31 cellular contexts compared by ENCODE assay signal in the genomic region with DNA sequence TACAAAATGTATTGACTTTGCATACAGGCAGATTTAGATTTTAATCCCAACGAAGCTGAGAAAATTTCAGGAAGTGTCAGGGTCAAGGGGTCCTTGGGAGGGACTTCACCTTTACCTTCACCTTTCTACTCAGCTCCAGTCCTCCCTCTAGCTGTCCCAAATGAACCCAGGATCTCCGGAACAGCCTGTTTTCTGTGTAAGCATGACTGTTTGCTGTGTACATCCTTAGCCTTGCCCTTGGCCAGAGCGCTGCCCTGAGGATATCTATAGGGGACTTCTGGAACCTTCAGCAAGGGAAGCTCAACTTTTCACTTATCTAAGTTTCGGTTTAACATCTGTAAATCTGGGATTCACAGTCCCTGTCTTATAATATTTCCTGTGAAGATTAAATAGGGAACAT.
"Had no signal": no experiment of that assay in that cellular context is flagged by ENCODE, and none has a peak within 500 bp of the region (broad histone marks: within the 10 kb centered on the region; RNA-seq: fewer than 3 reads in every experiment).

No MANE protein-coding gene starts in this region.

- H3K27ac Mint-ChIP-seq: activated B cell treated with CpG ODN at 0.5 μM for 24 hours; activated CD4-positive, alpha-beta memory T cell treated with anti-CD3 and anti-CD28 coated beads, Interleukin-2, amount 10 ng/mL, durations not matched to agents 7 days and 5 days; activated CD8-positive, alpha-beta memory T cell treated with anti-CD3 and anti-CD28 coated beads, Interleukin-2, amount 10 ng/mL, durations not matched to agents 7 days and 5 days; activated naive CD8-positive, alpha-beta T cell treated with anti-CD3 and anti-CD28 coated beads for 36 hours had no signal

- DNase-seq: activated B cell treated with CpG ODN at 0.5 μM for 24 hours; activated CD4-positive, alpha-beta memory T cell treated with anti-CD3 and anti-CD28 coated beads, Interleukin-2, amount 10 ng/mL, durations not matched to agents 7 days and 5 days; activated CD4-positive, alpha-beta T cell treated with anti-CD3 and anti-CD28 coated beads for 1 hour; activated CD4-positive, alpha-beta T cell treated with anti-CD3 and anti-CD28 coated beads for 48 hours; activated CD8-positive, alpha-beta memory T cell treated with anti-CD3 and anti-CD28 coated beads for 24 hours; activated CD8-positive, alpha-beta memory T cell treated with anti-CD3 and anti-CD28 coated beads, Interleukin-2, amount 10 ng/mL, durations not matched to agents 7 days and 5 days; activated CD8-positive, alpha-beta memory T cell treated with anti-CD3 and anti-CD28 coated beads, Interleukin-2, amount 50 U/mL, for 48 hours; activated effector memory CD4-positive, alpha-beta T cell treated with Interleukin-2 at 50 U/mL for 16 hours; activated naive CD4-positive, alpha-beta T cell; activated naive CD4-positive, alpha-beta T cell treated with anti-CD3 and anti-CD28 coated beads, Interleukin-2, amount 50 U/mL, for 16 hours; activated naive CD8-positive, alpha-beta T cell treated with anti-CD3 and anti-CD28 coated beads for 36 hours; activated T-cell treated with anti-CD3 and anti-CD28 coated beads, Interleukin-2, amount 50 U/mL, for 48 hours; amniotic stem cell; aorta; brain microvascular endothelial cell; central memory CD4-positive, alpha-beta T cell; MM.1S; NCI-H1092; NCI-H1436 treated with DMSO at 0.1 percent for 48 hours; NCI-H1694 treated with DMSO at 0.1 percent for 48 hours; NCI-H2029; NCI-H345; NCI-H510A; NCI-H526; NCI-H748 treated with DMSO at 0.1 percent for 48 hours; NK-92 treated with Interleukin-12 subunit alpha and Interleukin-12 subunit beta, amount 100 ng/mL, for 24 hours; Right ventricle myocardium superior; SW 1271; T-helper 1 cell; T-helper 9 cell had no signal

- H3K9me3 Mint-ChIP-seq: activated B cell treated with CpG ODN at 0.5 μM for 24 hours; activated naive CD8-positive, alpha-beta T cell treated with anti-CD3 and anti-CD28 coated beads for 36 hours had no signal

- ATAC-seq: activated CD8-positive, alpha-beta memory T cell treated with anti-CD3 and anti-CD28 coated beads, Interleukin-2, amount 10 ng/mL, durations not matched to agents 7 days and 5 days had no signal

- H3K27me3 Mint-ChIP-seq: activated B cell treated with CpG ODN at 0.5 μM for 24 hours; activated CD4-positive, alpha-beta memory T cell treated with anti-CD3 and anti-CD28 coated beads, Interleukin-2, amount 10 ng/mL, durations not matched to agents 7 days and 5 days; activated CD8-positive, alpha-beta memory T cell treated with anti-CD3 and anti-CD28 coated beads, Interleukin-2, amount 10 ng/mL, durations not matched to agents 7 days and 5 days; activated naive CD8-positive, alpha-beta T cell treated with anti-CD3 and anti-CD28 coated beads for 36 hours had no signal

- H3K27ac ChIP-seq: brain microvascular endothelial cell, VCaP had no signal

- H3K4me1 Mint-ChIP-seq: activated B cell treated with CpG ODN at 0.5 μM for 24 hours; activated CD4-positive, alpha-beta memory T cell treated with anti-CD3 and anti-CD28 coated beads, Interleukin-2, amount 10 ng/mL, durations not matched to agents 7 days and 5 days; activated CD8-positive, alpha-beta memory T cell treated with anti-CD3 and anti-CD28 coated beads, Interleukin-2, amount 10 ng/mL, durations not matched to agents 7 days and 5 days; activated naive CD8-positive, alpha-beta T cell treated with anti-CD3 and anti-CD28 coated beads for 36 hours had no signal

- H3K4me3 Mint-ChIP-seq: activated B cell treated with CpG ODN at 0.5 μM for 24 hours; activated CD4-positive, alpha-beta memory T cell treated with anti-CD3 and anti-CD28 coated beads, Interleukin-2, amount 10 ng/mL, durations not matched to agents 7 days and 5 days; activated CD8-positive, alpha-beta memory T cell treated with anti-CD3 and anti-CD28 coated beads, Interleukin-2, amount 10 ng/mL, durations not matched to agents 7 days and 5 days; activated naive CD8-positive, alpha-beta T cell treated with anti-CD3 and anti-CD28 coated beads for 36 hours had no signal

- H3K36me3 ChIP-seq: brain microvascular endothelial cell had no signal

- H3K36me3 Mint-ChIP-seq: activated CD8-positive, alpha-beta memory T cell treated with anti-CD3 and anti-CD28 coated beads, Interleukin-2, amount 10 ng/mL, durations not matched to agents 7 days and 5 days; activated naive CD8-positive, alpha-beta T cell treated with anti-CD3 and anti-CD28 coated beads for 36 hours had no signal

- H3K27me3 ChIP-seq: brain microvascular endothelial cell had no signal
